Comparison of ENCODE assay signal across 8 cellular contexts in genomic region chr3:170180107-170180951, GRCh38. TPM values are rescaled to one million over a fixed set of nuclear protein-coding genes. Genes with fewer than 3 reads are reported as not detected.
DNase-seq lines count a peak whose midpoint lies in the region; ATAC-seq and TF ChIP-seq lines count a peak whose summit lies in the region.

No MANE protein-coding gene starts in this region.

- POLR2A ChIA-PET in activated CD4-positive, alpha-beta memory T cell treated with anti-CD3 and anti-CD28 coated beads, Interleukin-2, amount 10 ng/mL, durations not matched to agents 7 days and 5 days (lab: Charles Lee): interaction anchor here (0.6 to 4.3 kb wide), 19 partner anchors 9 to 690 kb away, joined by 3 to 42 read pairs (median 4); partner anchors contain the start of genes GPR160, MYNN, PRKCI and RPL22L1

- H3K27ac Mint-ChIP-seq in activated CD4-positive, alpha-beta memory T cell treated with anti-CD3 and anti-CD28 coated beads, Interleukin-2, amount 10 ng/mL, durations not matched to agents 7 days and 5 days: peak overlapping the region; percentile 98

- H2AFZ ChIP-seq in parathyroid adenoma: peak overlapping the region; percentile 94

- CTCF ChIA-PET in activated CD4-positive, alpha-beta memory T cell treated with anti-CD3 and anti-CD28 coated beads, Interleukin-2, amount 10 ng/mL, durations not matched to agents 7 days and 5 days (lab: Charles Lee): interaction anchor here (0.5 to 1.4 kb wide), 7 partner anchors 11 to 417 kb away, joined by 3 to 5 read pairs (median 4); partner anchors contain the start of gene SKIL

- no peaks in the 10 kb centered on the region for H3K36me3 ChIP-seq in parathyroid adenoma (ENCODE audit: control insufficient read depth, insufficient read depth, low read length)

- peak overlapping the region; percentile 94 for H3K9ac ChIP-seq in parathyroid adenoma

- peak overlapping the region; percentile 97 for H3K27ac ChIP-seq in HL-60 (replicated peaks)
- H3K27ac ChIP-seq in foreskin keratinocyte: peak overlapping the region; percentile 77
- H3K27ac ChIP-seq in parathyroid adenoma: peak overlapping the region; percentile 96

- H3K36me3 Mint-ChIP-seq in activated CD4-positive, alpha-beta memory T cell treated with anti-CD3 and anti-CD28 coated beads, Interleukin-2, amount 10 ng/mL, durations not matched to agents 7 days and 5 days (ENCODE audit: low read depth): peaks cover 39% of the 10 kb centered on the region

- peaks cover 48% of the 10 kb centered on the region for H3K79me2 ChIP-seq in parathyroid adenoma

- peak; percentile 20 for ATAC-seq in GM21381 (IDR thresholded peaks at IDR 0.05; ENCODE audit: unreplicated experiment)
- ATAC-seq in foreskin keratinocyte: peak; percentile 32

- H3K27me3 ChIP-seq in HL-60 (ENCODE audit: insufficient read depth, poor library complexity, severe bottlenecking) (no peaks in the 10 kb centered on the region), foreskin keratinocyte (no peaks in the 10 kb centered on the region), parathyroid adenoma (ENCODE audit: control insufficient read depth, insufficient read depth, low read length) (no peaks in the 10 kb centered on the region)

- peak overlapping the region; percentile 92 for H3K4me2 ChIP-seq in parathyroid adenoma (ENCODE audit: low read length)

- peak overlapping the region; percentile 99 for H3K4me3 Mint-ChIP-seq in activated CD4-positive, alpha-beta memory T cell treated with anti-CD3 and anti-CD28 coated beads, Interleukin-2, amount 10 ng/mL, durations not matched to agents 7 days and 5 days

- H3K9me3 Mint-ChIP-seq in activated CD4-positive, alpha-beta memory T cell treated with anti-CD3 and anti-CD28 coated beads, Interleukin-2, amount 10 ng/mL, durations not matched to agents 7 days and 5 days: no peaks in the 10 kb centered on the region

- H3K4me3 ChIP-seq in HL-60 (replicated peaks; ENCODE audit: insufficient read depth, low read length) (peak overlapping the region; percentile 77), parathyroid adenoma (ENCODE audit: low read depth, low read length) (peak overlapping the region; percentile 99)

- TF ChIP-seq CTCF in HL-60 (IDR thresholded peaks at IDR 0.05; ENCODE audit: insufficient read depth, low read length): no peak
- no peak for TF ChIP-seq CTCF in foreskin keratinocyte (conservative IDR thresholded peaks at IDR 0.05)
- TF ChIP-seq CTCF in parathyroid adenoma (IDR thresholded peaks at IDR 0.05): no peak

- DNase-seq in GF-D8 (lab: John Stamatoyannopoulos, UW) (peak; percentile 13), HL-60 (ENCODE audit: low read depth in 1 of 2, low spot score in 1 of 2) (peak in 1 of 2 experiments; percentile 10), foreskin keratinocyte (peak; percentile 11 to 28), SHP77 (lab: John Stamatoyannopoulos, UW) (no peak)
- peak; percentile 18 for DNase-seq in activated CD4-positive, alpha-beta memory T cell treated with anti-CD3 and anti-CD28 coated beads, Interleukin-2, amount 10 ng/mL, durations not matched to agents 7 days and 5 days
- DNase-seq in activated CD4-positive, CD25-positive, alpha-beta regulatory T cell (lab: John Stamatoyannopoulos, UW): no peak

- H3K4me1 ChIP-seq in foreskin keratinocyte (peaks cover 5% of the 10 kb centered on the region), parathyroid adenoma (no peaks in the 10 kb centered on the region)

- no peaks in the 10 kb centered on the region for H3K9me3 ChIP-seq in parathyroid adenoma (ENCODE audit: control insufficient read depth, low read length)

- H3K4me1 Mint-ChIP-seq in activated CD4-positive, alpha-beta memory T cell treated with anti-CD3 and anti-CD28 coated beads, Interleukin-2, amount 10 ng/mL, durations not matched to agents 7 days and 5 days: peaks cover 29% of the 10 kb centered on the region

- H3K27me3 Mint-ChIP-seq in activated CD4-positive, alpha-beta memory T cell treated with anti-CD3 and anti-CD28 coated beads, Interleukin-2, amount 10 ng/mL, durations not matched to agents 7 days and 5 days: no peaks in the 10 kb centered on the region

RNA-seq across cellular contexts. Expression of gene PHC3, which starts 1.2 kb away (rescaled TPM):
- 10 to 100 TPM; 74.5 TPM for total RNA-seq in activated CD4-positive, alpha-beta memory T cell treated with anti-CD3 and anti-CD28 coated beads, Interleukin-2, amount 10 ng/mL, durations not matched to agents 7 days and 5 days
- total RNA-seq in foreskin keratinocyte: 15.5 and 16.3 TPM in 2 replicates
- polyA plus RNA-seq in foreskin keratinocyte: 1.7 and 2.1 TPM in 2 replicates

RNA-seq across cellular contexts. Expression of gene PRKCI, which starts 41.9 kb away (rescaled TPM):
- 10 to 100 TPM; 18.6 to 25.7 TPM for total RNA-seq in activated CD4-positive, alpha-beta memory T cell treated with anti-CD3 and anti-CD28 coated beads, Interleukin-2, amount 10 ng/mL, durations not matched to agents 7 days and 5 days
- total RNA-seq in foreskin keratinocyte: 51.2 and 52.4 TPM in 2 replicates
- 14.9 and 17.9 TPM in 2 replicates for polyA plus RNA-seq in foreskin keratinocyte

Comparison
In these comparisons a context has a peak if more than half of its experiments do, and no peak if none do; other contexts are left out.
1. DNase-seq: peak in GF-D8 (single experiment), activated CD4-positive, alpha-beta memory T cell treated with anti-CD3 and anti-CD28 coated beads, Interleukin-2, amount 10 ng/mL, durations not matched to agents 7 days and 5 days (single experiment) and foreskin keratinocyte (2 of 2); none in SHP77 (0 of 2) and activated CD4-positive, CD25-positive, alpha-beta regulatory T cell (0 of 4).
2. Peak in every context shown above with its lines, with median percentiles within 50 percentile points of each other: H3K27ac ChIP-seq.